In genomic region chr12:93766802-93767523, GRCh38 we compare ENCODE assay signal across 8 cellular contexts.
DNase-seq lines count a peak whose midpoint lies in the region; TF ChIP-seq lines count a peak whose summit lies in the region.

No MANE protein-coding gene starts in this region.

- TF ChIP-seq POLR2A in vagina (IDR thresholded peaks at IDR 0.05): no peak

- DNase-seq in CD1c-positive myeloid dendritic cell (ENCODE audit: extremely low spot score) (peak; percentile 53), HEK293T (ENCODE audit: extremely low spot score) (peak; percentile 34), SK-N-MC (ENCODE audit: low read depth, low spot score) (no peak), dedifferentiated amniotic fluid mesenchymal stem cell (ENCODE audit: extremely low spot score) (peak; percentile 79), lung microvascular endothelial cell (ENCODE audit: low read depth in 2 of 2) (peak; percentile 71 to 81), vagina (ENCODE audit: extremely low spot score in 2 of 2) (no peak), activated gamma-delta T cell treated with Interleukin-2 at 50 U/mL for 16 hours (no peak), SK-N-DZ (ENCODE audit: low spot score) (no peak)

- H3K27ac ChIP-seq in SK-N-MC (peak overlapping the region; percentile 7; the same call in 1 of the 2 replicates), vagina (peak overlapping the region; percentile 36)

- CTCF ChIA-PET in HEK293T (lab: Yijun Ruan, JAX): interaction anchor here (0.7 to 1.9 kb wide), 9 partner anchors 24 to 335 kb away, joined by 3 to 9 read pairs (median 3); no protein-coding TSS in a partner anchor

- POLR2A ChIA-PET in HEK293T (lab: Yijun Ruan, JAX): no interaction called here

- H3K9ac ChIP-seq in SK-N-MC (ENCODE audit: insufficient read length): no peak overlapping the region

- no peaks in the 10 kb centered on the region for H3K27me3 ChIP-seq in vagina

- no peaks in the 10 kb centered on the region for H3K36me3 ChIP-seq in SK-N-MC (ENCODE audit: insufficient read depth, low read length)
- H3K36me3 ChIP-seq in vagina: no peaks in the 10 kb centered on the region

- intact Hi-C loops in vagina (cut with DNase I): loop anchor here (5.0 to 10.0 kb wide), 3 partner anchors 195 to 338 kb away; partner anchors contain the start of gene SOCS2

- TF ChIP-seq CTCF in vagina (IDR thresholded peaks at IDR 0.05): peak; percentile 22 to 57 (median 31)

- peaks cover 19% of the 10 kb centered on the region for H3K4me1 ChIP-seq in vagina

- H3K9me3 ChIP-seq in SK-N-MC (ENCODE audit: low read depth, low read length) (no peaks in the 10 kb centered on the region), vagina (no peaks in the 10 kb centered on the region)

- peak overlapping the region; percentile 7; the same call in 1 of the 2 replicates for H3K4me3 ChIP-seq in SK-N-MC
- H3K4me3 ChIP-seq in vagina: no peak overlapping the region

TF ChIP-seq in HEK293T, 16 proteins besides CTCF, POLR2A, EP300 and RAD21:
- no peak for TF ChIP-seq HDGF (IDR thresholded peaks at IDR 0.05; ENCODE audit: borderline replicate concordance)
- TF ChIP-seq ELF4 (IDR thresholded peaks at IDR 0.05): no peak
- TF ChIP-seq ZNF384 (IDR thresholded peaks at IDR 0.05): no peak
- no peak for TF ChIP-seq NFRKB (IDR thresholded peaks at IDR 0.05)
- no peak for TF ChIP-seq FOXK2 (IDR thresholded peaks at IDR 0.05)
TF ChIP-seq in HEK293T: peak in this region for 0.

Comparison
In these comparisons a context has a peak if more than half of its experiments do, and no peak if none do; other contexts are left out.
1. DNase-seq: peak in CD1c-positive myeloid dendritic cell (single experiment), HEK293T (single experiment), dedifferentiated amniotic fluid mesenchymal stem cell (single experiment) and lung microvascular endothelial cell (2 of 2); none in SK-N-MC (single experiment), vagina (0 of 2), activated gamma-delta T cell treated with Interleukin-2 at 50 U/mL for 16 hours (single experiment) and SK-N-DZ (single experiment).